Comparison of ENCODE assay signal across 13 cellular contexts in genomic region chr1:16111771-16112557, GRCh38. TPM values are rescaled to one million over a fixed set of nuclear protein-coding genes. Genes with fewer than 3 reads are reported as not detected.
DNase-seq lines count a peak whose midpoint lies in the region; ATAC-seq and TF ChIP-seq lines count a peak whose summit lies in the region.
"Had no signal": no experiment of that assay in that cellular context is flagged by ENCODE, and none has a peak within 500 bp of the region (broad histone marks: within the 10 kb centered on the region; RNA-seq: fewer than 3 reads in every experiment).

No MANE protein-coding gene starts in this region.

- intact Hi-C loops in right lobe of liver (cut with DNase I) = no loop called here

- H3K27ac ChIP-seq in right lobe of liver = no peak overlapping the region
- H3K27ac ChIP-seq: parathyroid adenoma had no signal

- H3K36me3 Mint-ChIP-seq in type B pancreatic cell = no peaks in the 10 kb centered on the region

- no peaks in the 10 kb centered on the region for H3K36me3 ChIP-seq in right lobe of liver

- peak in 3 of 4 donors; percentile 19 to 36 (median 36) for ATAC-seq in right lobe of liver
- ATAC-seq in HG02678 (IDR thresholded peaks at IDR 0.05; ENCODE audit: unreplicated experiment) = no peak

- peak overlapping the region; percentile 43 for H3K27ac Mint-ChIP-seq in type B pancreatic cell
- H3K27ac Mint-ChIP-seq: activated B cell treated with CpG ODN at 0.5 μM for 24 hours had no signal

- no peaks in the 10 kb centered on the region for H3K9me3 ChIP-seq in right lobe of liver

- WGBS in right lobe of liver (ENCODE audit: insufficient coverage, low coverage, low lambda C conversion rate, missing lambda C conversion rate) = 61% methylated on average over 8 of the region's 15 CpGs

- peak overlapping the region; percentile 1 for H3K4me3 Mint-ChIP-seq in type B pancreatic cell
- H3K4me3 Mint-ChIP-seq: activated B cell treated with CpG ODN at 0.5 μM for 24 hours had no signal

- peaks cover 4% of the 10 kb centered on the region for H3K9me3 Mint-ChIP-seq in type B pancreatic cell

- TF ChIP-seq CTCF in choroid plexus epithelial cell (conservative IDR thresholded peaks at IDR 0.05; ENCODE audit: low read depth, low read length) (no peak), right lobe of liver (IDR thresholded peaks at IDR 0.05) (no peak), type B pancreatic cell (conservative IDR thresholded peaks at IDR 0.05) (no peak)

- H3K4me1 ChIP-seq in right lobe of liver = peaks cover 0 to 9% (median 4%) of the 10 kb centered on the region in 4 donors
- H3K4me1 ChIP-seq: parathyroid adenoma had no signal

- H3K4me3 ChIP-seq in choroid plexus epithelial cell (ENCODE audit: low read depth, low read length) (no peak overlapping the region), right lobe of liver (no peak overlapping the region)

- H3K27me3 ChIP-seq in right lobe of liver = no peaks in the 10 kb centered on the region

- no peak for TF ChIP-seq POLR2A in right lobe of liver (IDR thresholded peaks at IDR 0.05)

- peak; percentile 20 for DNase-seq in NCI-H2227 (lab: John Stamatoyannopoulos, UW; ENCODE audit: unreplicated experiment)
- no peak for DNase-seq in NCI-H2227 treated with DMSO at 0.1 percent for 48 hours (lab: John Stamatoyannopoulos, UW)
- DNase-seq in choroid plexus epithelial cell (ENCODE audit: low read depth) = peak; percentile 79
- DNase-seq in right lobe of liver = no peak
- no peak for DNase-seq in type B pancreatic cell (ENCODE audit: extremely low spot score, unreplicated experiment)
- DNase-seq in stimulated activated CD4-positive, alpha-beta T cell treated with anti-CD3 and anti-CD28 coated beads, Interleukin-4, amount 100 ng/mL, for 24 hours = no peak
- no peak for DNase-seq in HT-29 (ENCODE audit: low spot score)
- DNase-seq: 8988T, activated B cell treated with CpG ODN at 0.5 μM for 24 hours, activated gamma-delta T cell treated with Interleukin-2 at 50 U/mL for 16 hours, NCI-H1694 had no signal

- H3K27me3 Mint-ChIP-seq in type B pancreatic cell = peaks cover 7% of the 10 kb centered on the region

- H3K4me1 Mint-ChIP-seq in type B pancreatic cell (ENCODE audit: unreplicated experiment) = peaks cover 26% of the 10 kb centered on the region
- H3K4me1 Mint-ChIP-seq: activated B cell treated with CpG ODN at 0.5 μM for 24 hours had no signal

RNA-seq across cellular contexts. Expression of gene FAM131C, which starts 38.5 kb away (rescaled TPM):
- total RNA-seq in right lobe of liver (under 1 TPM in 2 of 6 experiments, not detected in 4; 0.19 to 1.00 TPM), type B pancreatic cell (ENCODE audit: low replicate concordance) (1.4 and 3.1 TPM in 2 replicates)
- 0.34 and 0.43 TPM in 2 replicates for total RNA-seq in HT-29 (2014; rRNA removed; shearing (Covaris generic))
- total RNA-seq: activated B cell treated with CpG ODN at 0.5 μM for 24 hours had no signal

RNA-seq across cellular contexts. Expression of gene EPHA2, which starts 43.9 kb away (rescaled TPM):
- 10 to 100 TPM in 4 of 6 experiments, 1 to 10 TPM in 2; 6.0 to 14.7 (median 10.8) TPM for total RNA-seq in right lobe of liver
- 40.3 and 77.9 TPM in 2 replicates for total RNA-seq in type B pancreatic cell (ENCODE audit: low replicate concordance)
- 302 and 331 TPM in 2 replicates for total RNA-seq in HT-29 (2014; rRNA removed; shearing (Covaris generic))
- total RNA-seq: activated B cell treated with CpG ODN at 0.5 μM for 24 hours had no signal

Comparison
In these comparisons a context has a peak if more than half of its experiments do, and no peak if none do; other contexts are left out.
1. DNase-seq: peak in NCI-H2227 (single experiment) and choroid plexus epithelial cell (single experiment); none in NCI-H2227 treated with DMSO at 0.1 percent for 48 hours (single experiment), right lobe of liver (0 of 3), type B pancreatic cell (single experiment), stimulated activated CD4-positive, alpha-beta T cell treated with anti-CD3 and anti-CD28 coated beads, Interleukin-4, amount 100 ng/mL, for 24 hours (single experiment) and HT-29 (single experiment).